7 cellular contexts compared by ENCODE assay signal in genomic region chr6:134316733-134317431, GRCh38. TPM values are rescaled to one million over a fixed set of nuclear protein-coding genes. Genes with fewer than 3 reads are reported as not detected.
DNase-seq lines count a peak whose midpoint lies in the region; TF ChIP-seq lines count a peak whose summit lies in the region.

No MANE protein-coding gene starts in this region.

- WGBS in GM23248 (ENCODE audit: low coverage in 1 of 2, low lambda C conversion rate in 2 of 2, missing lambda C conversion rate in 2 of 2), 2 experiments: 84 to 89% methylated on average over 6 of the region's 6 CpGs

- peaks cover 0 to 9% (median 0%) of the 10 kb centered on the region in 6 donors for H3K9me3 Mint-ChIP-seq in immature natural killer cell

- DNase-seq in GM23248 (no peak), foreskin fibroblast (no peak), immature natural killer cell (no peak), islet precursor cell (no peak), SIG-M5 treated with dmso at 0.1 percent for 504 hours (lab: John Stamatoyannopoulos, UW; ENCODE audit: unreplicated experiment) (no peak)

- no peaks in the 10 kb centered on the region for H4K20me1 ChIP-seq in GM23248 (ENCODE audit: insufficient read depth)

- H3K9me2 ChIP-seq in GM23248 (ENCODE audit: insufficient read depth): no peaks in the 10 kb centered on the region

- H3K4me3 ChIP-seq in GM23248 (peak overlapping the region; percentile 82), WI38 (ENCODE audit: low read depth, low read length) (peak overlapping the region; percentile 62), foreskin fibroblast (ENCODE audit: low read depth in 1 of 2, low read length in 2 of 2) (peak overlapping the region; percentile 59 to 69), skin epidermis (peak overlapping the region in 6 of 7 experiments; percentile 24 to 57 (median 39))

- TF ChIP-seq CTCF in WI38 (IDR thresholded peaks at IDR 0.05; ENCODE audit: low read depth, low read length) (no peak), foreskin fibroblast (IDR thresholded peaks at IDR 0.05; ENCODE audit: low read depth, low read length) (no peak)

- no peaks in the 10 kb centered on the region for H3K36me3 Mint-ChIP-seq in immature natural killer cell

- no peaks in the 10 kb centered on the region for H3F3A ChIP-seq in GM23248 (ENCODE audit: insufficient read depth)

- H3K36me3 ChIP-seq in GM23248 (ENCODE audit: low read depth): no peaks in the 10 kb centered on the region

- H3K27ac Mint-ChIP-seq in immature natural killer cell: no peak overlapping the region

- no peaks in the 10 kb centered on the region for H3K79me2 ChIP-seq in GM23248 (ENCODE audit: insufficient read depth)

- peak overlapping the region; percentile 92 for H2AFZ ChIP-seq in GM23248

- in situ Hi-C loops in GM23248 (cut with MboI): no loop called here

- no peaks in the 10 kb centered on the region for H3K27me3 ChIP-seq in GM23248 (replicated peaks; ENCODE audit: insufficient read depth)

- H3K4me3 Mint-ChIP-seq in immature natural killer cell: peak overlapping the region in 2 of 5 donors; percentile 63 to 76

- peak overlapping the region; percentile 98 for H3K4me2 ChIP-seq in GM23248 (ENCODE audit: unreplicated experiment)

- H3K4me1 ChIP-seq in GM23248 (ENCODE audit: insufficient read depth): no peaks in the 10 kb centered on the region

- no peaks in the 10 kb centered on the region for H3K9me3 ChIP-seq in GM23248 (ENCODE audit: low read depth)

- H3K9ac ChIP-seq in GM23248: no peak overlapping the region

- H3K27me3 Mint-ChIP-seq in immature natural killer cell (ENCODE audit: low read depth in 3 of 3): peaks cover 12 to 18% (median 15%) of the 10 kb centered on the region in 3 donors

- peaks cover 10 to 13% of the 10 kb centered on the region in 2 donors for H3K4me1 Mint-ChIP-seq in immature natural killer cell

- H3K27ac ChIP-seq in GM23248 (no peak overlapping the region), skin epidermis (peak overlapping the region in 5 of 21 experiments; percentile 8 to 48 (median 32))

RNA-seq across cellular contexts. Expression of gene SGK1, which starts 1.0 kb away (rescaled TPM):
- total RNA-seq in GM23248 (2014; rRNA removed; shearing (Covaris generic)): 208 and 228 TPM in 2 replicates
- 127 and 134 TPM in 2 replicates for polyA plus RNA-seq in GM23248 (2016; fragmentation: Nextera tagmentation; extraction: Ambion mirVana)
- 1 to 10 TPM; 1.2 to 4.3 (median 3.8) TPM for polyA plus RNA-seq in immature natural killer cell

Comparison
In these comparisons a context has a peak if more than half of its experiments do, and no peak if none do; other contexts are left out.
1. RNA of gene SGK1, which starts 1.0 kb away (polyA plus RNA-seq): 127 to 134 TPM in GM23248; 1.2 to 4.3 TPM in immature natural killer cell; every median in the first group is over 10 times any median in the second.
2. Peak in every context shown above with its lines, with median percentiles within 50 percentile points of each other: H3K4me3 ChIP-seq.